Comparison of ENCODE assay signal across 10 cellular contexts in the genomic region with DNA sequence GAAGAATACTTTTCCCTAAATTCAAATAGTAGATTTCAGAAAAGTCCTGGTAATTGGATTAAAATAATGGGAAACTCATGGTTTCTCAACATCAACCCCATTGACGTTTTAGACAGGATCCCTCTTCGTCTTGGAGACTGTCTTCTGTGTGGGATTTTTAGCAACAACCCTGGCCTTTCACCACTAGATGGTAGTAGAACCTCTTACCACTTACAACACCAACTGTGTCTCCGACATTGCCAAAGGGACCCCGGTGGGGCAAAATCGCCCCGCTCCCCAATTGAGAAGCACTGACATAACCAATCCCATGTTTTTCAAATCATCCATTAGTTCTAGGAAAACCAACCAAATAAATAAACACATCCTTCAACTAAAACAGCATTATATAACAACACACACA. TPM values are rescaled to one million over a fixed set of nuclear protein-coding genes. Genes with fewer than 3 reads are reported as not detected.
DNase-seq lines count a peak whose midpoint lies in the region; ATAC-seq and TF ChIP-seq lines count a peak whose summit lies in the region.
"Had no signal": no experiment of that assay in that cellular context is flagged by ENCODE, and none has a peak within 500 bp of the region (broad histone marks: within the 10 kb centered on the region; RNA-seq: fewer than 3 reads in every experiment).

No MANE protein-coding gene starts in this region.

- DNase-seq in CD14-positive monocyte (ENCODE audit: low spot score) (no peak), NCI-H345 treated with DMSO at 0.1 percent for 48 hours (lab: John Stamatoyannopoulos, UW; ENCODE audit: unreplicated experiment) (peak; percentile 22), endodermal cell (peak; percentile 60), posterior cingulate gyrus (no peak), islet precursor cell (no peak)
- no peak for DNase-seq in effector memory CD4-positive, alpha-beta T cell

- no peak overlapping the region for H3K4me2 ChIP-seq in parathyroid adenoma (ENCODE audit: low read length)

- intact Hi-C loops in CD14-positive monocyte (cut with micrococcal nuclease): loop anchor here in 1 of 2 donors (10.0 kb wide), 2 partner anchors 956 to 1366 kb away; no protein-coding TSS in a partner anchor
- intact Hi-C loops in posterior cingulate gyrus (cut with DNase I): loop anchor here (10.0 kb wide), 1 partner anchor 66 kb away; no protein-coding TSS in a partner anchor

- H3K27me3 Mint-ChIP-seq in CD14-positive monocyte (ENCODE audit: low read depth in 3 of 3): peaks cover 7 to 10% (median 7%) of the 10 kb centered on the region in 3 donors
- peaks cover 2% of the 10 kb centered on the region for H3K27me3 Mint-ChIP-seq in endodermal cell (ENCODE audit: insufficient read depth)

- H3K4me1 ChIP-seq in endodermal cell (ENCODE audit: control insufficient read depth, insufficient read depth, low read length) (no peaks in the 10 kb centered on the region), parathyroid adenoma (no peaks in the 10 kb centered on the region)
- H3K4me1 ChIP-seq in effector memory CD4-positive, alpha-beta T cell (ENCODE audit: control insufficient read depth, insufficient read depth, low read length, poor library complexity, severe bottlenecking): no peaks in the 10 kb centered on the region

- H3K27me3 ChIP-seq in endodermal cell (ENCODE audit: control insufficient read depth, insufficient read depth, low read length, poor library complexity, severe bottlenecking) (no peaks in the 10 kb centered on the region), parathyroid adenoma (ENCODE audit: control insufficient read depth, insufficient read depth, low read length) (no peaks in the 10 kb centered on the region)
- H3K27me3 ChIP-seq in effector memory CD4-positive, alpha-beta T cell (replicated peaks; ENCODE audit: control insufficient read depth, insufficient read depth, low read length, poor library complexity, severe bottlenecking): no peaks in the 10 kb centered on the region

- no peaks in the 10 kb centered on the region for H3K36me3 ChIP-seq in endodermal cell (ENCODE audit: control insufficient read depth, insufficient read depth, low read length)
- no peaks in the 10 kb centered on the region for H3K36me3 ChIP-seq in parathyroid adenoma (ENCODE audit: control insufficient read depth, insufficient read depth, low read length)
- no peaks in the 10 kb centered on the region for H3K36me3 ChIP-seq in effector memory CD4-positive, alpha-beta T cell (ENCODE audit: control insufficient read depth, insufficient read depth, low read length)

- H3K4me3 ChIP-seq in endodermal cell (ENCODE audit: low read length) (no peak overlapping the region), parathyroid adenoma (ENCODE audit: low read depth, low read length) (no peak overlapping the region)
- H3K4me3 ChIP-seq in effector memory CD4-positive, alpha-beta T cell (ENCODE audit: insufficient read depth, low read depth, low read length, poor library complexity, severe bottlenecking): no peak overlapping the region

- H3K9me3 ChIP-seq in endodermal cell (ENCODE audit: control insufficient read depth, low read length) (no peaks in the 10 kb centered on the region), parathyroid adenoma (ENCODE audit: control insufficient read depth, low read length) (no peaks in the 10 kb centered on the region)
- no peaks in the 10 kb centered on the region for H3K9me3 ChIP-seq in effector memory CD4-positive, alpha-beta T cell (ENCODE audit: control insufficient read depth, low read length)

- H3K36me3 Mint-ChIP-seq in CD14-positive monocyte (no peaks in the 10 kb centered on the region), endodermal cell (ENCODE audit: low read depth) (no peaks in the 10 kb centered on the region)

- H3K4me1 Mint-ChIP-seq in CD14-positive monocyte: no peaks in the 10 kb centered on the region
- peaks cover 6% of the 10 kb centered on the region for H3K4me1 Mint-ChIP-seq in endodermal cell

- H3K9me3 Mint-ChIP-seq in CD14-positive monocyte: no peaks in the 10 kb centered on the region
- H3K9me3 Mint-ChIP-seq in endodermal cell: no peaks in the 10 kb centered on the region
- H3K9me3 Mint-ChIP-seq: stimulated activated naive CD8-positive, alpha-beta T cell treated with anti-CD3 and anti-CD28 coated beads, Interleukin-15, Interleukin-2, amounts not matched to agents 100 ng/mL and 50 ng/mL, for 24 hours had no signal

- H3K27ac Mint-ChIP-seq in CD14-positive monocyte (no peak overlapping the region), endodermal cell (no peak overlapping the region)
- H3K27ac Mint-ChIP-seq: stimulated activated naive CD8-positive, alpha-beta T cell treated with anti-CD3 and anti-CD28 coated beads, Interleukin-15, Interleukin-2, amounts not matched to agents 100 ng/mL and 50 ng/mL, for 24 hours had no signal

- no peak overlapping the region for H2AFZ ChIP-seq in parathyroid adenoma

- no peak overlapping the region for H3K27ac ChIP-seq in endodermal cell (ENCODE audit: low read depth, low read length)
- no peak overlapping the region for H3K27ac ChIP-seq in parathyroid adenoma
- no peak overlapping the region for H3K27ac ChIP-seq in effector memory CD4-positive, alpha-beta T cell (ENCODE audit: insufficient read depth, low read length, poor library complexity, severe bottlenecking)

- H3K9ac ChIP-seq in endodermal cell (ENCODE audit: extremely low read depth, low read length, poor library complexity, severe bottlenecking): no peak overlapping the region
- no peak overlapping the region for H3K9ac ChIP-seq in parathyroid adenoma

- H3K4me3 Mint-ChIP-seq in CD14-positive monocyte (no peak overlapping the region), endodermal cell (no peak overlapping the region)
- H3K4me3 Mint-ChIP-seq: stimulated activated naive CD8-positive, alpha-beta T cell treated with anti-CD3 and anti-CD28 coated beads, Interleukin-15, Interleukin-2, amounts not matched to agents 100 ng/mL and 50 ng/mL, for 24 hours had no signal

- H3K79me2 ChIP-seq in parathyroid adenoma: no peaks in the 10 kb centered on the region

- peak; percentile 74 for ATAC-seq in GM18868 (IDR thresholded peaks at IDR 0.05; ENCODE audit: unreplicated experiment)

- TF ChIP-seq CTCF in CD14-positive monocyte (IDR thresholded peaks at IDR 0.05) (peak; percentile 20), endodermal cell (conservative IDR thresholded peaks at IDR 0.05) (peak; percentile 82), parathyroid adenoma (IDR thresholded peaks at IDR 0.05) (peak; percentile 34)

- WGBS in endodermal cell (ENCODE audit: insufficient coverage in 1 of 2, insufficient read length in 1 of 2), 2 experiments: 32% methylated on average over 6 of the region's 6 CpGs; no CpG with 5 or more reads in 1 of the 2 experiments

RNA-seq across cellular contexts. Expression of gene ANOS1, which starts 16.9 kb away (rescaled TPM):
- under 1 TPM in 1 of 2 donors, not detected in 1; 0.18 TPM for polyA plus RNA-seq in CD14-positive monocyte
- 10 to 100 TPM in 1 of 2 donors, 1 to 10 TPM in 1; 7.1 to 57.4 TPM for total RNA-seq in endodermal cell
- 13.9 TPM for polyA plus RNA-seq in endodermal cell (2013, experiment 1 of 2)
- polyA plus RNA-seq in endodermal cell (2013, experiment 2 of 2): 12.4 TPM

RNA-seq across cellular contexts. Expression of gene FAM9A, which starts 52.3 kb away (rescaled TPM):
- polyA plus RNA-seq in CD14-positive monocyte: not detected
- not detected for total RNA-seq in endodermal cell
- polyA plus RNA-seq in endodermal cell (2013, experiment 1 of 2): not detected
- polyA plus RNA-seq in endodermal cell (2013, experiment 2 of 2): not detected
- total RNA-seq: glomerular endothelial cell had no signal

Comparison
In these comparisons a context has a peak if more than half of its experiments do, and no peak if none do; other contexts are left out.
1. DNase-seq: peak in NCI-H345 treated with DMSO at 0.1 percent for 48 hours (single experiment) and endodermal cell (single experiment); none in CD14-positive monocyte (single experiment), posterior cingulate gyrus (0 of 10), islet precursor cell (single experiment) and effector memory CD4-positive, alpha-beta T cell (0 of 3).
2. CTCF ChIP-seq: peak in every context shown above with its lines; median percentile 82 in endodermal cell; 34 in parathyroid adenoma; 20 in CD14-positive monocyte.